In the genomic region with DNA sequence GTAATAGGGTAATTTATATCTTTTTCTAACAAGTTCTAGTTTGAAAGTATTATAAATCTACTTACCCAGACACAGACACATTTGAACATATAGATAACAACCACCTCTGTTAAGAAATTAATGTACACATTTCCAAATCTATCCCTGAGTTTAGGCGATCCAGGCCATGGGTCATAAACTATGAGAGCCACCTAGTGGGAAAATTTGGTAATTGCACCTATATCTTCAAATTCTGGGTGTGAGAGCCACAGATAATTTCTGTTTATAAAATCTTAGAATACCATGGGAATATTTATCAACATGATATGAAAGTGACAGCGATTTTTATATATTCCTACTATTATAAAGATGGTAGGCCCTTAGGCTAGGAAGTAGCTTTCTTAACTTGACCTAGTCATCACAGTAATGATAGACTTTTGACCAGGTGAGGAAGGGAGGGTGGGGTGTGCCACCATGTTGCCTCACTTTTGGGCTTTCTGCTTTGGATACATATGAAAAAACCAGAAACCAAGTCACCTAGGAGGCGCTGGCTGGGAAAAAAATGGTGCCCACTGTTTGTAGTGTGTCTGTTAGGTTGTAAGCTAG, we compare ENCODE assay signal across 9 cellular contexts. TPM values are rescaled to one million over a fixed set of nuclear protein-coding genes. Genes with fewer than 3 reads are reported as not detected.
A peak's percentile ranks its signal among the peaks of the same experiment; 100 is the strongest.
DNase-seq lines count a peak whose midpoint lies in the region; ATAC-seq and TF ChIP-seq lines count a peak whose summit lies in the region.
"Had no signal": no experiment of that assay in that cellular context is flagged by ENCODE, and none has a peak within 500 bp of the region (broad histone marks: within the 10 kb centered on the region; RNA-seq: fewer than 3 reads in every experiment).

No MANE protein-coding gene starts in this region.

- ATAC-seq in natural killer cell (peak; percentile 57 to 65 (median 65)), HG03342 (IDR thresholded peaks at IDR 0.05; ENCODE audit: unreplicated experiment) (no peak)
- no peak for ATAC-seq in natural killer cell treated with Interleukin-12 subunit alpha and Interleukin-12 subunit beta and Interleukin-15 and Interleukin-18, amount 100 ng/mL, for 72 hours

- H3K4me3 ChIP-seq in HL-60 (replicated peaks; ENCODE audit: insufficient read depth, low read length) (no peak overlapping the region), endodermal cell (ENCODE audit: low read length) (no peak overlapping the region)

- WGBS in endodermal cell (ENCODE audit: insufficient coverage in 1 of 2, insufficient read length in 1 of 2), 2 experiments = 32 to 100% methylated on average over 1 to 3 of the region's 3 CpGs

- peaks cover 16% of the 10 kb centered on the region for H3K9me3 ChIP-seq in endodermal cell (ENCODE audit: control insufficient read depth, low read length)

- H3K9ac ChIP-seq in endodermal cell (ENCODE audit: extremely low read depth, low read length, poor library complexity, severe bottlenecking) = no peak overlapping the region

- no peak overlapping the region for H3K4me3 Mint-ChIP-seq in natural killer cell
- no peak overlapping the region for H3K4me3 Mint-ChIP-seq in natural killer cell treated with Interleukin-12 subunit alpha and Interleukin-12 subunit beta and Interleukin-15 and Interleukin-18, amount 100 ng/mL, for 72 hours
- H3K4me3 Mint-ChIP-seq in endodermal cell = no peak overlapping the region
- H3K4me3 Mint-ChIP-seq in nephron = no peak overlapping the region
- no peak overlapping the region for H3K4me3 Mint-ChIP-seq in T-helper 2 cell treated with Interferon-gamma antibody and Interleukin-4, amounts not matched to agents 5 μg/mL and 100 μg/mL, for 36 hours
- H3K4me3 Mint-ChIP-seq: stimulated activated naive CD8-positive, alpha-beta T cell treated with anti-CD3 and anti-CD28 coated beads, Interleukin-15, Interleukin-2, amounts not matched to agents 100 ng/mL and 50 ng/mL, for 24 hours had no signal

- intact Hi-C loops in natural killer cell (cut with micrococcal nuclease) = loop anchor here (1.0 to 5.0 kb wide), 2 partner anchors 39 to 176 kb away; no protein-coding TSS in a partner anchor

- no peak overlapping the region for H3K27ac ChIP-seq in HL-60 (replicated peaks)
- no peak overlapping the region for H3K27ac ChIP-seq in endodermal cell (ENCODE audit: low read depth, low read length)

- H3K27me3 ChIP-seq in HL-60 (ENCODE audit: insufficient read depth, poor library complexity, severe bottlenecking) (no peaks in the 10 kb centered on the region), endodermal cell (ENCODE audit: control insufficient read depth, insufficient read depth, low read length, poor library complexity, severe bottlenecking) (no peaks in the 10 kb centered on the region)

- peak; percentile 86 for TF ChIP-seq CTCF in natural killer cell (IDR thresholded peaks at IDR 0.05)
- peak; percentile 64 for TF ChIP-seq CTCF in HL-60 (IDR thresholded peaks at IDR 0.05; ENCODE audit: insufficient read depth, low read length)
- TF ChIP-seq CTCF in endodermal cell (conservative IDR thresholded peaks at IDR 0.05) = peak; percentile 88
- peak; percentile 77 to 89 (median 80) for TF ChIP-seq CTCF in nephron (IDR thresholded peaks at IDR 0.05; ENCODE audit: unreplicated experiment in 3 of 3)

- no peak overlapping the region for H3K27ac Mint-ChIP-seq in natural killer cell
- H3K27ac Mint-ChIP-seq in natural killer cell treated with Interleukin-12 subunit alpha and Interleukin-12 subunit beta and Interleukin-15 and Interleukin-18, amount 100 ng/mL, for 72 hours = no peak overlapping the region
- H3K27ac Mint-ChIP-seq in endodermal cell = no peak overlapping the region
- H3K27ac Mint-ChIP-seq in nephron = no peak overlapping the region
- no peak overlapping the region for H3K27ac Mint-ChIP-seq in T-helper 2 cell treated with Interferon-gamma antibody and Interleukin-4, amounts not matched to agents 5 μg/mL and 100 μg/mL, for 36 hours
- H3K27ac Mint-ChIP-seq: stimulated activated naive CD8-positive, alpha-beta T cell treated with anti-CD3 and anti-CD28 coated beads, Interleukin-15, Interleukin-2, amounts not matched to agents 100 ng/mL and 50 ng/mL, for 24 hours had no signal

- H3K27me3 Mint-ChIP-seq in natural killer cell (ENCODE audit: low read depth in 2 of 2) (peaks cover 38 to 41% of the 10 kb centered on the region in 2 donors), endodermal cell (ENCODE audit: insufficient read depth) (no peaks in the 10 kb centered on the region), nephron (ENCODE audit: low read depth) (peaks cover 26% of the 10 kb centered on the region)
- peaks cover 35 to 44% of the 10 kb centered on the region in 2 donors for H3K27me3 Mint-ChIP-seq in natural killer cell treated with Interleukin-12 subunit alpha and Interleukin-12 subunit beta and Interleukin-15 and Interleukin-18, amount 100 ng/mL, for 72 hours
- peaks cover 19% of the 10 kb centered on the region for H3K27me3 Mint-ChIP-seq in T-helper 2 cell treated with Interferon-gamma antibody and Interleukin-4, amounts not matched to agents 5 μg/mL and 100 μg/mL, for 36 hours (ENCODE audit: low read depth)
- H3K27me3 Mint-ChIP-seq: stimulated activated naive CD8-positive, alpha-beta T cell treated with anti-CD3 and anti-CD28 coated beads, Interleukin-15, Interleukin-2, amounts not matched to agents 100 ng/mL and 50 ng/mL, for 24 hours had no signal

- H3K36me3 Mint-ChIP-seq in natural killer cell (no peaks in the 10 kb centered on the region), endodermal cell (ENCODE audit: low read depth) (peaks cover 7% of the 10 kb centered on the region), nephron (ENCODE audit: low read depth) (no peaks in the 10 kb centered on the region)
- H3K36me3 Mint-ChIP-seq in natural killer cell treated with Interleukin-12 subunit alpha and Interleukin-12 subunit beta and Interleukin-15 and Interleukin-18, amount 100 ng/mL, for 72 hours = no peaks in the 10 kb centered on the region
- H3K36me3 Mint-ChIP-seq in T-helper 2 cell treated with Interferon-gamma antibody and Interleukin-4, amounts not matched to agents 5 μg/mL and 100 μg/mL, for 36 hours (ENCODE audit: low read depth) = no peaks in the 10 kb centered on the region

- H3K9me3 Mint-ChIP-seq in natural killer cell (no peaks in the 10 kb centered on the region), endodermal cell (peaks cover 13% of the 10 kb centered on the region), nephron (peaks cover 7% of the 10 kb centered on the region)
- no peaks in the 10 kb centered on the region for H3K9me3 Mint-ChIP-seq in natural killer cell treated with Interleukin-12 subunit alpha and Interleukin-12 subunit beta and Interleukin-15 and Interleukin-18, amount 100 ng/mL, for 72 hours
- H3K9me3 Mint-ChIP-seq in T-helper 2 cell treated with Interferon-gamma antibody and Interleukin-4, amounts not matched to agents 5 μg/mL and 100 μg/mL, for 36 hours = no peaks in the 10 kb centered on the region
- H3K9me3 Mint-ChIP-seq: stimulated activated naive CD8-positive, alpha-beta T cell treated with anti-CD3 and anti-CD28 coated beads, Interleukin-15, Interleukin-2, amounts not matched to agents 100 ng/mL and 50 ng/mL, for 24 hours had no signal

- peaks cover 0 to 6% of the 10 kb centered on the region in 2 donors for H3K4me1 Mint-ChIP-seq in natural killer cell
- no peaks in the 10 kb centered on the region for H3K4me1 Mint-ChIP-seq in natural killer cell treated with Interleukin-12 subunit alpha and Interleukin-12 subunit beta and Interleukin-15 and Interleukin-18, amount 100 ng/mL, for 72 hours (ENCODE audit: low read depth in 2 of 2)
- H3K4me1 Mint-ChIP-seq in endodermal cell = peaks cover 23% of the 10 kb centered on the region
- H3K4me1 Mint-ChIP-seq in nephron = peaks cover 49% of the 10 kb centered on the region
- H3K4me1 Mint-ChIP-seq in T-helper 2 cell treated with Interferon-gamma antibody and Interleukin-4, amounts not matched to agents 5 μg/mL and 100 μg/mL, for 36 hours (ENCODE audit: low read depth) = peaks cover 1% of the 10 kb centered on the region

- DNase-seq in natural killer cell (no peak), HL-60 (ENCODE audit: low read depth in 1 of 2, low spot score in 1 of 2) (peak in 1 of 2 experiments; percentile 36), OCI-M2 (lab: John Stamatoyannopoulos, UW; ENCODE audit: unreplicated experiment) (peak; percentile 70), endodermal cell (no peak)
- DNase-seq in natural killer cell treated with Interleukin-12 subunit alpha and Interleukin-12 subunit beta and Interleukin-15 and Interleukin-18, amount 100 ng/mL, for 72 hours (ENCODE audit: low spot score) = no peak
- no peak for DNase-seq in T-helper 2 cell treated with Interferon-gamma antibody and Interleukin-4, amounts not matched to agents 5 μg/mL and 100 μg/mL, for 36 hours (ENCODE audit: low spot score)

- no peaks in the 10 kb centered on the region for H3K36me3 ChIP-seq in endodermal cell (ENCODE audit: control insufficient read depth, insufficient read depth, low read length)

- H3K4me1 ChIP-seq in endodermal cell (ENCODE audit: control insufficient read depth, insufficient read depth, low read length) = no peaks in the 10 kb centered on the region

RNA-seq across cellular contexts. Expression of a gene that starts 8.0 kb away (rescaled TPM):
- total RNA-seq in natural killer cell = 1 to 10 TPM in 2 of 3 donors, not detected in 1; 1.0 to 1.2 TPM
- under 1 TPM in 1 of 2 donors, not detected in 1; 0.21 TPM for total RNA-seq in natural killer cell treated with Interleukin-12 subunit alpha and Interleukin-12 subunit beta and Interleukin-15 and Interleukin-18, amount 100 ng/mL, for 72 hours
- total RNA-seq in endodermal cell = 100 to 1,000 TPM in 1 of 2 donors, 10 to 100 TPM in 1; 70.0 to 103 TPM
- polyA plus RNA-seq in endodermal cell (2013, experiment 1 of 2) = 8.4 TPM
- 5.8 TPM for polyA plus RNA-seq in endodermal cell (2013, experiment 2 of 2)

RNA-seq across cellular contexts. Expression of a gene that starts 26.6 kb away (rescaled TPM):
- total RNA-seq in natural killer cell = under 1 TPM in 1 of 3 donors, not detected in 2; 0.40 TPM
- total RNA-seq in natural killer cell treated with Interleukin-12 subunit alpha and Interleukin-12 subunit beta and Interleukin-15 and Interleukin-18, amount 100 ng/mL, for 72 hours = not detected
- total RNA-seq in endodermal cell = under 1 TPM in 1 of 2 donors, not detected in 1; 0.37 TPM
- not detected for polyA plus RNA-seq in endodermal cell (2013, experiment 1 of 2)
- polyA plus RNA-seq in endodermal cell (2013, experiment 2 of 2) = not detected

RNA-seq across cellular contexts. Expression of a gene that starts 35.5 kb away (rescaled TPM):
- total RNA-seq in natural killer cell = 100 to 1,000 TPM; 168 to 219 (median 186) TPM
- 100 to 1,000 TPM in 1 of 2 donors, 10 to 100 TPM in 1; 81.6 to 114 TPM for total RNA-seq in natural killer cell treated with Interleukin-12 subunit alpha and Interleukin-12 subunit beta and Interleukin-15 and Interleukin-18, amount 100 ng/mL, for 72 hours
- 100 to 1,000 TPM; 127 to 161 TPM for total RNA-seq in endodermal cell
- 116 TPM for polyA plus RNA-seq in endodermal cell (2013, experiment 1 of 2)
- 102 TPM for polyA plus RNA-seq in endodermal cell (2013, experiment 2 of 2)

RNA-seq across cellular contexts. Expression of a gene that starts 54.1 kb away (rescaled TPM):
- total RNA-seq in natural killer cell (1 to 10 TPM; 2.3 to 2.8 (median 2.5) TPM), endodermal cell (1 to 10 TPM; 1.9 to 3.6 TPM)
- 1 to 10 TPM; 2.9 TPM for total RNA-seq in natural killer cell treated with Interleukin-12 subunit alpha and Interleukin-12 subunit beta and Interleukin-15 and Interleukin-18, amount 100 ng/mL, for 72 hours
- polyA plus RNA-seq in endodermal cell (2013, experiment 1 of 2) = 26.5 TPM
- 21.7 TPM for polyA plus RNA-seq in endodermal cell (2013, experiment 2 of 2)

Comparison
In these comparisons a context has a peak if more than half of its experiments do, and no peak if none do; other contexts are left out.
1. ATAC-seq: peak in natural killer cell (3 of 3); none in natural killer cell treated with Interleukin-12 subunit alpha and Interleukin-12 subunit beta and Interleukin-15 and Interleukin-18, amount 100 ng/mL, for 72 hours (0 of 2) and HG03342 (single experiment).
2. RNA of a gene that starts 8.0 kb away (total RNA-seq): 70.0 to 103 TPM in endodermal cell; 1.0 to 1.2 TPM in natural killer cell and 0.21 TPM in natural killer cell treated with Interleukin-12 subunit alpha and Interleukin-12 subunit beta and Interleukin-15 and Interleukin-18, amount 100 ng/mL, for 72 hours; every median in the first group is over 10 times any median in the second.
3. Peak in every context shown above with its lines, with median percentiles within 50 percentile points of each other: CTCF ChIP-seq.